In the genomic region with DNA sequence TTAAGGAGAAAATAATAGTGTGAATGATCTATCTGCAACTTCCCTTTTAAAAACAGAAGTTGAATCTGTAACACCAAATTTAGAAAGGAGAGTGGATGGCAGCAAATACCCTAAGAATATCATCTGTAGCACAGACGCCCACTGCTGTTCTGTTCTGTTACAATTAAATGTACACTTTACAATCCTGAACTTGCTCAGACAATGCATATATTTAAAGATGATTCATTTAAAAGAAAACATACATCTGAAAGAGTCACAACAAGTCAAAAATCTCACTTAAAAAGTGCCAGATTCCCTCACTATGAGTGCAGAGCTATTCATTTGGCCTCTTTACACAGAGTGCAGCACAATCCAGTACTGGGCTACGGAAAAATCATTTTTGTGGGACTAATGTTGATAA, we compare ENCODE assay signal across 17 cellular contexts. TPM values are rescaled to one million over a fixed set of nuclear protein-coding genes. Genes with fewer than 3 reads are reported as not detected.
DNase-seq lines count a peak whose midpoint lies in the region; ATAC-seq, FAIRE-seq and TF ChIP-seq lines count a peak whose summit lies in the region.
"Had no signal": no experiment of that assay in that cellular context is flagged by ENCODE, and none has a peak within 500 bp of the region (broad histone marks: within the 10 kb centered on the region; RNA-seq: fewer than 3 reads in every experiment).

No MANE protein-coding gene starts in this region.

- H3K9ac ChIP-seq in SK-N-SH (no peak overlapping the region), kidney (ENCODE audit: low read length in 2 of 2) (no peak overlapping the region)

- peak overlapping the region; percentile 10; the same call in 1 of the 2 replicates for H2AFZ ChIP-seq in SK-N-SH (ENCODE audit: low read depth)

- 86% methylated on average over 2 of the region's 2 CpGs for WGBS in SK-N-SH (ENCODE audit: low lambda C conversion rate)

- H4K20me1 ChIP-seq in SK-N-SH (ENCODE audit: insufficient read depth) = no peaks in the 10 kb centered on the region

- no peaks in the 10 kb centered on the region for H3K9me2 ChIP-seq in SK-N-SH

- CTCF ChIA-PET in SK-N-SH (lab: Yijun Ruan, JAX) (interaction anchor here (0.7 to 1.4 kb wide), 3 partner anchors 13 to 75 kb away, joined by 3 read pairs; no protein-coding TSS in a partner anchor), RWPE1 (lab: Yijun Ruan, JAX) (interaction anchor here (0.8 kb wide), 1 partner anchor 170 kb away, joined by 4 read pairs; no protein-coding TSS in a partner anchor)

- H3K79me2 ChIP-seq in SK-N-SH (ENCODE audit: insufficient read depth) = no peaks in the 10 kb centered on the region

- ATAC-seq in GM18511 (IDR thresholded peaks at IDR 0.05; ENCODE audit: unreplicated experiment) (peak; percentile 58), HG03432 (IDR thresholded peaks at IDR 0.05; ENCODE audit: unreplicated experiment) (peak; percentile 44), GM19023 (IDR thresholded peaks at IDR 0.05; ENCODE audit: unreplicated experiment) (no peak)
- ATAC-seq: heart right ventricle had no signal

- no peaks in the 10 kb centered on the region for H3K9me3 ChIP-seq in SK-N-SH
- H3K9me3 ChIP-seq in neutrophil = no peaks in the 10 kb centered on the region
- no peaks in the 10 kb centered on the region for H3K9me3 ChIP-seq in kidney (ENCODE audit: control insufficient read depth in 1 of 2, low read length in 2 of 2)
- H3K9me3 ChIP-seq: heart right ventricle, prostate gland, testis had no signal

- peaks cover 4% of the 10 kb centered on the region for H3F3A ChIP-seq in SK-N-SH (replicated peaks; ENCODE audit: insufficient read depth)

- TF ChIP-seq RAD21 in SK-N-SH (IDR thresholded peaks at IDR 0.05; ENCODE audit: low read length) = no peak; the same call in 1 of the 2 replicates

- DNase-seq in SK-N-SH (no peak), RWPE1 (ENCODE audit: low spot score) (no peak), RKO (ENCODE audit: low spot score) (no peak), kidney (no peak)
- DNase-seq: activated CD4-positive, alpha-beta T cell treated with anti-CD3 and anti-CD28 coated beads for 1 hour; activated naive CD4-positive, alpha-beta T cell treated with anti-CD3 and anti-CD28 coated beads, Interleukin-2, amount 10 ng/mL, durations not matched to agents 7 days and 5 days; DMS79; heart right ventricle; NCI-H187; testis had no signal

- no peaks in the 10 kb centered on the region for H3K36me3 ChIP-seq in SK-N-SH (replicated peaks in 1 of 2; ENCODE audit: control insufficient read depth in 1 of 2, insufficient read depth in 2 of 2, low read length in 1 of 2)
- H3K36me3 ChIP-seq in neutrophil = no peaks in the 10 kb centered on the region
- no peaks in the 10 kb centered on the region for H3K36me3 ChIP-seq in kidney (ENCODE audit: control insufficient read depth in 1 of 2, insufficient read depth in 2 of 2, low read length in 2 of 2)
- H3K36me3 ChIP-seq: heart right ventricle, prostate gland had no signal

- H3K4me3 ChIP-seq in SK-N-SH (ENCODE audit: low read depth in 2 of 2, low read length in 1 of 2) (no peak overlapping the region), neutrophil (ENCODE audit: low read depth in 1 of 2, low read length in 1 of 2) (peak overlapping the region in 1 of 2 experiments; percentile 2), kidney (ENCODE audit: low read length in 2 of 2) (no peak overlapping the region)
- H3K4me3 ChIP-seq: heart right ventricle, lung, prostate gland, testis had no signal

- POLR2A ChIA-PET in SK-N-SH (lab: Yijun Ruan, JAX) = no interaction called here
- POLR2A ChIA-PET in RWPE1 (lab: Yijun Ruan, JAX; ENCODE audit: low non-redundant PET) = no interaction called here

- H3K4me1 ChIP-seq in SK-N-SH (ENCODE audit: control insufficient read depth in 1 of 2, insufficient read depth in 2 of 2, low read depth in 1 of 2, low read length in 1 of 2) (peaks cover 0 to 8% of the 10 kb centered on the region in 2 experiments; a peak in 1 of 4 replicates), neutrophil (ENCODE audit: control insufficient read depth in 1 of 2, insufficient read depth in 1 of 2, low read depth in 1 of 2, low read length in 1 of 2) (peaks cover 26 to 33% of the 10 kb centered on the region in 2 experiments), kidney (ENCODE audit: control insufficient read depth in 1 of 2, insufficient read depth in 1 of 2, low read depth in 1 of 2, low read length in 2 of 2) (no peaks in the 10 kb centered on the region)
- H3K4me1 ChIP-seq: prostate gland had no signal

- H3K27ac ChIP-seq in SK-N-SH (ENCODE audit: low read depth in 2 of 2, low read length in 1 of 2) = no peak overlapping the region
- H3K27ac ChIP-seq in neutrophil = peak overlapping the region; percentile 69
- H3K27ac ChIP-seq in RWPE1 = no peak overlapping the region
- no peak overlapping the region for H3K27ac ChIP-seq in kidney (ENCODE audit: low read depth in 2 of 2, low read length in 2 of 2)
- H3K27ac ChIP-seq: prostate gland, testis had no signal

- no peak for TF ChIP-seq EP300 in SK-N-SH (IDR thresholded peaks at IDR 0.05; ENCODE audit: borderline replicate concordance in 1 of 2, low read depth in 1 of 2, low read length in 1 of 2)

- FAIRE-seq in kidney (lab: Jason Lieb, UNC) = no peak
- FAIRE-seq: RCC 7860 had no signal

- H3K4me2 ChIP-seq in SK-N-SH = peak overlapping the region; percentile 1; the same call in 1 of the 2 replicates

- intact Hi-C loops in kidney (cut with DNase I) = loop anchor here (5.0 kb wide), 1 partner anchor 76 kb away; no protein-coding TSS in a partner anchor

- no peaks in the 10 kb centered on the region for H3K27me3 ChIP-seq in SK-N-SH (ENCODE audit: insufficient read depth)
- no peaks in the 10 kb centered on the region for H3K27me3 ChIP-seq in neutrophil
- H3K27me3 ChIP-seq: heart right ventricle, testis had no signal

- TF ChIP-seq CTCF in SK-N-SH (IDR thresholded peaks at IDR 0.05) (no peak), neutrophil (IDR thresholded peaks at IDR 0.05) (no peak), RWPE1 (conservative IDR thresholded peaks at IDR 0.05; ENCODE audit: low read depth) (no peak), kidney (IDR thresholded peaks at IDR 0.05; ENCODE audit: borderline replicate concordance, extremely low read depth, insufficient read depth) (no peak)

TF ChIP-seq in SK-N-SH, 30 proteins besides CTCF, POLR2A, EP300 and RAD21 (continues in another document):
- TF ChIP-seq, protein P1, sequence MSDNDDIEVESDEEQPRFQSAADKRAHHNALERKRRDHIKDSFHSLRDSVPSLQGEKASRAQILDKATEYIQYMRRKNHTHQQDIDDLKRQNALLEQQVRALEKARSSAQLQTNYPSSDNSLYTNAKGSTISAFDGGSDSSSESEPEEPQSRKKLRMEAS (IDR thresholded peaks at IDR 0.05; ENCODE audit: low read depth) = no peak
- TF ChIP-seq, protein P2, sequence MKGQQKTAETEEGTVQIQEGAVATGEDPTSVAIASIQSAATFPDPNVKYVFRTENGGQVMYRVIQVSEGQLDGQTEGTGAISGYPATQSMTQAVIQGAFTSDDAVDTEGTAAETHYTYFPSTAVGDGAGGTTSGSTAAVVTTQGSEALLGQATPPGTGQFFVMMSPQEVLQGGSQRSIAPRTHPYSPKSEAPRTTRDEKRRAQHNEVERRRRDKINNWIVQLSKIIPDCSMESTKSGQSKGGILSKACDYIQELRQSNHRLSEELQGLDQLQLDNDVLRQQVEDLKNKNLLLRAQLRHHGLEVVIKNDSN (IDR thresholded peaks at IDR 0.05; ENCODE audit: borderline replicate concordance, low read depth) = no peak
- TF ChIP-seq FOXJ3 (CRISPR knock-in tag; IDR thresholded peaks at IDR 0.05) (no peak), ELF1 (IDR thresholded peaks at IDR 0.05) (no peak), POLR2AphosphoS5 (IDR thresholded peaks at IDR 0.05; ENCODE audit: low read depth, low read length) (no peak), TEAD4 (IDR thresholded peaks at IDR 0.05; ENCODE audit: borderline replicate concordance, insufficient read depth) (no peak), SIN3A (IDR thresholded peaks at IDR 0.05; ENCODE audit: borderline replicate concordance, low read depth, low read length) (no peak), GATA2 (CRISPR knock-in tag; IDR thresholded peaks at IDR 0.05) (no peak), EZH2phosphoT487 (IDR thresholded peaks at IDR 0.05; ENCODE audit: borderline replicate concordance, low read depth) (no peak), YY1 (IDR thresholded peaks at IDR 0.05; ENCODE audit: low read depth) (no peak)
- TF ChIP-seq, protein P3, sequence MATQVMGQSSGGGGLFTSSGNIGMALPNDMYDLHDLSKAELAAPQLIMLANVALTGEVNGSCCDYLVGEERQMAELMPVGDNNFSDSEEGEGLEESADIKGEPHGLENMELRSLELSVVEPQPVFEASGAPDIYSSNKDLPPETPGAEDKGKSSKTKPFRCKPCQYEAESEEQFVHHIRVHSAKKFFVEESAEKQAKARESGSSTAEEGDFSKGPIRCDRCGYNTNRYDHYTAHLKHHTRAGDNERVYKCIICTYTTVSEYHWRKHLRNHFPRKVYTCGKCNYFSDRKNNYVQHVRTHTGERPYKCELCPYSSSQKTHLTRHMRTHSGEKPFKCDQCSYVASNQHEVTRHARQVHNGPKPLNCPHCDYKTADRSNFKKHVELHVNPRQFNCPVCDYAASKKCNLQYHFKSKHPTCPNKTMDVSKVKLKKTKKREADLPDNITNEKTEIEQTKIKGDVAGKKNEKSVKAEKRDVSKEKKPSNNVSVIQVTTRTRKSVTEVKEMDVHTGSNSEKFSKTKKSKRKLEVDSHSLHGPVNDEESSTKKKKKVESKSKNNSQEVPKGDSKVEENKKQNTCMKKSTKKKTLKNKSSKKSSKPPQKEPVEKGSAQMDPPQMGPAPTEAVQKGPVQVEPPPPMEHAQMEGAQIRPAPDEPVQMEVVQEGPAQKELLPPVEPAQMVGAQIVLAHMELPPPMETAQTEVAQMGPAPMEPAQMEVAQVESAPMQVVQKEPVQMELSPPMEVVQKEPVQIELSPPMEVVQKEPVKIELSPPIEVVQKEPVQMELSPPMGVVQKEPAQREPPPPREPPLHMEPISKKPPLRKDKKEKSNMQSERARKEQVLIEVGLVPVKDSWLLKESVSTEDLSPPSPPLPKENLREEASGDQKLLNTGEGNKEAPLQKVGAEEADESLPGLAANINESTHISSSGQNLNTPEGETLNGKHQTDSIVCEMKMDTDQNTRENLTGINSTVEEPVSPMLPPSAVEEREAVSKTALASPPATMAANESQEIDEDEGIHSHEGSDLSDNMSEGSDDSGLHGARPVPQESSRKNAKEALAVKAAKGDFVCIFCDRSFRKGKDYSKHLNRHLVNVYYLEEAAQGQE (IDR thresholded peaks at IDR 0.05; ENCODE audit: low read depth, low read length) = no peak

RNA-seq across cellular contexts. Expression of a gene that starts 8.1 kb away (rescaled TPM):
- polyA plus RNA-seq in SK-N-SH (2012; rRNA removed) = 8.8 and 9.1 TPM in 2 replicates
- 11.3 and 12.6 TPM in 2 replicates for polyA plus RNA-seq in SK-N-SH (2012; cell fraction: cytosol; rRNA removed)
- polyA plus RNA-seq in SK-N-SH (2012; cell fraction: nucleus; rRNA removed) = 5.9 and 7.3 TPM in 2 replicates
- 21.1 TPM for total RNA-seq in kidney
- 6.2 TPM for polyA plus RNA-seq in kidney (ENCODE audit: insufficient read depth, low read depth, low replicate concordance)
